25 cellular contexts compared by ENCODE assay signal in the genomic region with DNA sequence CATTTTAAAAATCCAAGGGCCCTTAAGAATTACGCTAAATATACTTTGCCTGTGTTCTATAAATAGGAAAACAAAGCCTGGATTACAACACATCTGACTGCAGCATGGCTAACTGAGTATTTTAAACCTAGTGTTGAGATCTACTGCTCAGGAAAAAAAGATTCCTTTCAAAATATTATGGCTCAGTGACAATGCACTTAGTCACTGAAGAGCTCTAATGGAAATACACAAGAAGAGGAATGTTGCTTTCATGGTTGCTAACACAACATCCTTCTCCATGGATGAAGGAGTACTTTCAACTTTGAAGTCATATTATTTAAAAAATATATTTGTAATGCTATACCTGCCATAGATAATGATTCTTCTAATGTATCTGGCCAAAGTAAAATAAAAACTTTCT.
DNase-seq lines count a peak whose midpoint lies in the region; ATAC-seq, FAIRE-seq and TF ChIP-seq lines count a peak whose summit lies in the region.
"Had no signal": no experiment of that assay in that cellular context is flagged by ENCODE, and none has a peak within 500 bp of the region (broad histone marks: within the 10 kb centered on the region; RNA-seq: fewer than 3 reads in every experiment).

No MANE protein-coding gene starts in this region.

- FAIRE-seq in HepG2 (lab: Jason Lieb, UNC) = no peak
- FAIRE-seq: K562 had no signal

- no peaks in the 10 kb centered on the region for H3K27me3 Mint-ChIP-seq in nephron progenitor cell (ENCODE audit: low read depth, poor library complexity)
- H3K27me3 Mint-ChIP-seq: CD4-positive, alpha-beta memory T cell had no signal

- H3K4me3 Mint-ChIP-seq in nephron progenitor cell = no peak overlapping the region
- H3K4me3 Mint-ChIP-seq: CD4-positive, alpha-beta memory T cell had no signal

- H3K9ac ChIP-seq in GM23248 (no peak overlapping the region), HepG2 (ENCODE audit: insufficient read depth, low read depth, low read length) (no peak overlapping the region)

- H3K4me1 ChIP-seq in GM23248 (ENCODE audit: insufficient read depth) (peaks cover 5% of the 10 kb centered on the region; the same call in 1 of the 2 replicates), HepG2 (ENCODE audit: insufficient read depth, low read length) (no peaks in the 10 kb centered on the region)
- H3K4me1 ChIP-seq: HAP-1 had no signal

- H4K20me1 ChIP-seq in GM23248 (ENCODE audit: insufficient read depth) (no peaks in the 10 kb centered on the region), HepG2 (ENCODE audit: insufficient read depth, low read length) (no peaks in the 10 kb centered on the region)

- H3K4me3 ChIP-seq in GM23248 = no peak overlapping the region
- no peak overlapping the region for H3K4me3 ChIP-seq in brain microvascular endothelial cell (ENCODE audit: low read depth, low read length)
- H3K4me3 ChIP-seq in HepG2 (replicated peaks in 1 of 3; ENCODE audit: insufficient read depth in 1 of 3, low read depth in 2 of 3, low read length in 3 of 3) = no peak overlapping the region
- H3K4me3 ChIP-seq: HAP-1, K562, MG63 had no signal

- ATAC-seq in HG02973 (IDR thresholded peaks at IDR 0.05; ENCODE audit: unreplicated experiment) (no peak), HepG2 (no peak)
- ATAC-seq: K562 had no signal

- H2AFZ ChIP-seq in GM23248 = no peak overlapping the region
- no peak overlapping the region for H2AFZ ChIP-seq in HepG2 (ENCODE audit: low read length)

- WGBS in GM23248 (ENCODE audit: low coverage in 1 of 2, low lambda C conversion rate in 2 of 2, missing lambda C conversion rate in 2 of 2), 2 experiments = 88 to 96% methylated on average over 1 of the region's 1 CpG
- WGBS in HepG2 (ENCODE audit: low lambda C conversion rate) = 0% methylated on average over 1 of the region's 1 CpG

- no peak overlapping the region for H3K27ac ChIP-seq in GM23248
- peak overlapping the region; percentile 3 for H3K27ac ChIP-seq in brain microvascular endothelial cell
- no peak overlapping the region for H3K27ac ChIP-seq in HepG2 (ENCODE audit: extremely low read length, insufficient read depth, low read length)
- H3K27ac ChIP-seq: RWPE1 had no signal

- H3F3A ChIP-seq in GM23248 (ENCODE audit: insufficient read depth) = no peaks in the 10 kb centered on the region

- TF ChIP-seq POLR2A in erythroblast (IDR thresholded peaks at IDR 0.05; ENCODE audit: low read length) = no peak
- no peak for TF ChIP-seq POLR2A in HepG2 (IDR thresholded peaks at IDR 0.05; ENCODE audit: insufficient read depth in 1 of 2, low read depth in 2 of 2, low read length in 2 of 2)

- H3K79me2 ChIP-seq in GM23248 (ENCODE audit: insufficient read depth) (no peaks in the 10 kb centered on the region), HepG2 (ENCODE audit: insufficient read depth, low read length) (no peaks in the 10 kb centered on the region)

- POLR2A ChIA-PET in HepG2 (lab: Yijun Ruan, JAX) = no interaction called here

- H3K9me2 ChIP-seq in GM23248 (ENCODE audit: insufficient read depth) = no peaks in the 10 kb centered on the region

- CTCF ChIA-PET in HepG2 (lab: Yijun Ruan, JAX; ENCODE audit: low intra/inter-chr PET ratio, low total read pairs) = no interaction called here

- peaks cover 5% of the 10 kb centered on the region for H3K9me3 Mint-ChIP-seq in nephron progenitor cell

- H3K4me2 ChIP-seq in GM23248 (ENCODE audit: unreplicated experiment) (no peak overlapping the region), HepG2 (ENCODE audit: low read depth, low read length) (no peak overlapping the region)

- in situ Hi-C loops in GM23248 (cut with MboI) (no loop called here), brain microvascular endothelial cell (cut with HindIII; ENCODE audit: low pct_ligation_motif_present, low sequenced_read_pairs) (no loop called here), HepG2 (cut with HindIII; ENCODE audit: extremely low pct_ligation_motif_present, low pct_unique_long_range_greater_than_20kb) (no loop called here)

- TF ChIP-seq CTCF in brain microvascular endothelial cell (IDR thresholded peaks at IDR 0.05; ENCODE audit: low read depth, low read length, missing control alignments) = no peak
- TF ChIP-seq CTCF in nephron progenitor cell (IDR thresholded peaks at IDR 0.05) = no peak
- TF ChIP-seq CTCF in HepG2 (CRISPR knock-in tag; IDR thresholded peaks at IDR 0.05) = no peak

- no peaks in the 10 kb centered on the region for H3K36me3 Mint-ChIP-seq in nephron progenitor cell (ENCODE audit: low read depth)
- H3K36me3 Mint-ChIP-seq: CD4-positive, alpha-beta memory T cell had no signal

- H3K27ac Mint-ChIP-seq in nephron progenitor cell = no peak overlapping the region
- H3K27ac Mint-ChIP-seq: CD4-positive, alpha-beta memory T cell had no signal

- H3K36me3 ChIP-seq in GM23248 (ENCODE audit: low read depth) (no peaks in the 10 kb centered on the region), brain microvascular endothelial cell (replicated peaks) (no peaks in the 10 kb centered on the region), HepG2 (replicated peaks in 1 of 2; ENCODE audit: control insufficient read depth in 1 of 2, insufficient read depth in 2 of 2, low read length in 2 of 2) (no peaks in the 10 kb centered on the region)
- H3K36me3 ChIP-seq: HAP-1, MG63 had no signal

- BruUV-seq in HepG2 (replicated peaks; lab: Mats Ljungman, UMichigan) = no TSS peak

- no peak for TF ChIP-seq RAD21 in HepG2 (CRISPR knock-in tag; IDR thresholded peaks at IDR 0.05)

- H3K9me3 ChIP-seq in GM23248 (ENCODE audit: low read depth) (no peaks in the 10 kb centered on the region), HepG2 (ENCODE audit: low read length) (peaks cover 15% of the 10 kb centered on the region; the same call in 1 of the 2 replicates)
- H3K9me3 ChIP-seq: HAP-1, MG63 had no signal

- peak; percentile 28 for DNase-seq in GM23248
- peak; percentile 18 for DNase-seq in LHCN-M2 (ENCODE audit: low read depth)
- DNase-seq in brain microvascular endothelial cell = peak; percentile 24
- peak; percentile 1 for DNase-seq in iris pigment epithelial cell (ENCODE audit: low read depth)
- DNase-seq in nephron progenitor cell = no peak
- no peak for DNase-seq in erythroblast (lab: John Stamatoyannopoulos, UW)
- DNase-seq in HepG2 (ENCODE audit: low spot score) = no peak
- DNase-seq: C1 segment of cervical spinal cord; CD4-positive, alpha-beta memory T cell; COR-L47; DMS79; GOT3; Kasumi-1; MG63; NCI-H1105 treated with DMSO at 0.1 percent for 48 hours; NCI-H2029; NCI-H446 treated with DMSO at 0.1 percent for 48 hours; NCI-H526; NCI-H82; NK-92 treated with Interleukin-12 subunit alpha and Interleukin-12 subunit beta, amount 100 ng/mL, for 24 hours; SHP77 had no signal

- no peak for TF ChIP-seq EP300 in HepG2 (IDR thresholded peaks at IDR 0.05; ENCODE audit: low read depth in 2 of 2, low read length in 2 of 2)
- no peak for TF ChIP-seq EP300 in HepG2 (CRISPR knock-in tag; IDR thresholded peaks at IDR 0.05; ENCODE audit: borderline replicate concordance)

- no peaks in the 10 kb centered on the region for H3K4me1 Mint-ChIP-seq in nephron progenitor cell
- H3K4me1 Mint-ChIP-seq: CD4-positive, alpha-beta memory T cell had no signal

- intact Hi-C loops in HepG2 (cut with micrococcal nuclease; ENCODE audit: unreplicated experiment) = no loop called here

- H3K27me3 ChIP-seq in GM23248 (replicated peaks; ENCODE audit: insufficient read depth) (no peaks in the 10 kb centered on the region), brain microvascular endothelial cell (replicated peaks) (no peaks in the 10 kb centered on the region), HepG2 (ENCODE audit: control insufficient read depth in 1 of 2, insufficient read depth in 2 of 2, low read length in 2 of 2) (no peaks in the 10 kb centered on the region)
- H3K27me3 ChIP-seq: MG63 had no signal

TF ChIP-seq in HepG2, 621 proteins besides CTCF, POLR2A, EP300 and RAD21:
- no peak for TF ChIP-seq ZNF598 (CRISPR knock-in tag; IDR thresholded peaks at IDR 0.05; ENCODE audit: borderline replicate concordance)
- no peak for TF ChIP-seq CBX2 (IDR thresholded peaks at IDR 0.05; ENCODE audit: low read depth, low read length)
- no peak for TF ChIP-seq CBX2 (CRISPR knock-in tag; IDR thresholded peaks at IDR 0.05; ENCODE audit: low read depth)
- no peak for TF ChIP-seq POGZ (CRISPR knock-in tag; IDR thresholded peaks at IDR 0.05)
- TF ChIP-seq FOXA3 (CRISPR knock-in tag; IDR thresholded peaks at IDR 0.05) = no peak
- no peak for TF ChIP-seq ZNF256 (CRISPR knock-in tag; conservative IDR thresholded peaks at IDR 0.05)
- TF ChIP-seq MAFG (CRISPR knock-in tag; IDR thresholded peaks at IDR 0.05) = no peak
- no peak for TF ChIP-seq NRL (CRISPR knock-in tag; IDR thresholded peaks at IDR 0.05; ENCODE audit: borderline replicate concordance)
- TF ChIP-seq SP1 (IDR thresholded peaks at IDR 0.05) = no peak
- TF ChIP-seq SP1 (CRISPR knock-in tag; IDR thresholded peaks at IDR 0.05) = no peak

Comparison
In these comparisons a context has a peak if more than half of its experiments do, and no peak if none do; other contexts are left out.
1. DNase-seq: peak in GM23248 (single experiment), LHCN-M2 (single experiment), brain microvascular endothelial cell (single experiment) and iris pigment epithelial cell (single experiment); none in nephron progenitor cell (single experiment), erythroblast (0 of 2) and HepG2 (single experiment).